In genomic region chr20:1225263-1225728, GRCh38 we compare ENCODE assay signal across 8 cellular contexts. TPM values are rescaled to one million over a fixed set of nuclear protein-coding genes. Genes with fewer than 3 reads are reported as not detected.
DNase-seq lines count a peak whose midpoint lies in the region; ATAC-seq and TF ChIP-seq lines count a peak whose summit lies in the region.

No MANE protein-coding gene starts in this region.

- TF ChIP-seq CTCF in CD8-positive, alpha-beta T cell (IDR thresholded peaks at IDR 0.05), result no peak
- no peak for TF ChIP-seq CTCF in KMS-11 (conservative IDR thresholded peaks at IDR 0.05; ENCODE audit: low read depth, low read length)
- no peak for TF ChIP-seq CTCF in colonic mucosa (IDR thresholded peaks at IDR 0.05)
- TF ChIP-seq CTCF in neural cell (IDR thresholded peaks at IDR 0.05; ENCODE audit: poor library complexity, severe bottlenecking), result no peak
- no peak for TF ChIP-seq CTCF in lower leg skin (IDR thresholded peaks at IDR 0.05)

- H3K9me3 ChIP-seq in CD8-positive, alpha-beta T cell (ENCODE audit: low read length), result no peaks in the 10 kb centered on the region
- H3K9me3 ChIP-seq in colonic mucosa (no peaks in the 10 kb centered on the region), neural cell (ENCODE audit: low read length) (no peaks in the 10 kb centered on the region)

- 2 to 5% methylated on average over 25 of the region's 26 CpGs for WGBS in lower leg skin, 2 donors

- intact Hi-C loops in CD8-positive, alpha-beta T cell (cut with DNase I, micrococcal nuclease), result loop anchor here (1.0 to 10.0 kb wide), 7 partner anchors 107 to 392 kb away; partner anchors contain the start of genes FKBP1A (in 2 of the 2), FAM110A (in 1 of the 2), NSFL1C (in 1 of the 2) and PSMF1 (in 1 of the 2)
- intact Hi-C loops in colonic mucosa (cut with DNase I), result no loop called here
- intact Hi-C loops in lower leg skin (cut with DNase I; ENCODE audit: low total_unique reads), result no loop called here

- H3K4me3 Mint-ChIP-seq in CD8-positive, alpha-beta T cell, result peak overlapping the region; percentile 74

- H3K79me2 ChIP-seq in KMS-11 (ENCODE audit: insufficient read depth, low read depth) (no peaks in the 10 kb centered on the region), neural cell (replicated peaks; ENCODE audit: insufficient read depth, low read length) (no peaks in the 10 kb centered on the region)

- peaks cover 9% of the 10 kb centered on the region for H3K4me1 ChIP-seq in CD8-positive, alpha-beta T cell (ENCODE audit: insufficient read depth, low read length)
- peaks cover 2% of the 10 kb centered on the region for H3K4me1 ChIP-seq in KMS-11 (ENCODE audit: low read depth, poor library complexity, severe bottlenecking)
- no peaks in the 10 kb centered on the region for H3K4me1 ChIP-seq in colonic mucosa

- DNase-seq in CD8-positive, alpha-beta T cell, result no peak
- DNase-seq in colonic mucosa (no peak), NCI-H774 (lab: John Stamatoyannopoulos, UW) (no peak), lower leg skin (ENCODE audit: low spot score in 2 of 2) (no peak)

- peaks cover 11% of the 10 kb centered on the region for H3K27me3 Mint-ChIP-seq in CD8-positive, alpha-beta T cell (ENCODE audit: low read depth)

- no peaks in the 10 kb centered on the region for H3K36me3 Mint-ChIP-seq in CD8-positive, alpha-beta T cell

- CTCF ChIA-PET in CD8-positive, alpha-beta T cell (lab: Charles Lee), result interaction anchor here (0.7 to 1.6 kb wide), 3 partner anchors 8 to 118 kb away, joined by 3 to 4 read pairs (median 3); no protein-coding TSS in a partner anchor

- peaks cover 18% of the 10 kb centered on the region for H3K4me1 Mint-ChIP-seq in CD8-positive, alpha-beta T cell (ENCODE audit: low read depth)

- POLR2A ChIA-PET in CD8-positive, alpha-beta T cell (lab: Charles Lee), result interaction anchor here (1.2 kb wide), 1 partner anchor 41 kb away, joined by 5 read pairs; the partner anchor contains the start of gene SNPH

- TF ChIP-seq EP300 in neural cell (conservative IDR thresholded peaks at IDR 0.05; ENCODE audit: poor library complexity, severe bottlenecking), result no peak

- ATAC-seq in CD8-positive, alpha-beta T cell, result no peak
- ATAC-seq in GM19023 (IDR thresholded peaks at IDR 0.05; ENCODE audit: unreplicated experiment) (no peak), HG03139 (IDR thresholded peaks at IDR 0.05; ENCODE audit: unreplicated experiment) (no peak)

- no peaks in the 10 kb centered on the region for H3K27me3 ChIP-seq in CD8-positive, alpha-beta T cell (ENCODE audit: insufficient read depth, low read length)
- H3K27me3 ChIP-seq in KMS-11 (ENCODE audit: insufficient read depth, low read depth), result no peaks in the 10 kb centered on the region
- H3K27me3 ChIP-seq in colonic mucosa, result peaks cover 20% of the 10 kb centered on the region
- peaks cover 31% of the 10 kb centered on the region for H3K27me3 ChIP-seq in neural cell (ENCODE audit: insufficient read depth, low read depth, low read length)

- H3K4me3 ChIP-seq in CD8-positive, alpha-beta T cell (ENCODE audit: low read depth, low read length), result no peak overlapping the region
- no peak overlapping the region for H3K4me3 ChIP-seq in KMS-11 (IDR thresholded peaks at IDR 0.05; ENCODE audit: insufficient read depth, low read depth, low read length)
- H3K4me3 ChIP-seq in colonic mucosa, result peak overlapping the region; percentile 25
- peak overlapping the region; percentile 80 for H3K4me3 ChIP-seq in neural cell (ENCODE audit: low read length)
- no peak overlapping the region for H3K4me3 ChIP-seq in lower leg skin (ENCODE audit: low read depth, poor library complexity, severe bottlenecking)

- H3K27ac Mint-ChIP-seq in CD8-positive, alpha-beta T cell, result no peak overlapping the region

- no peak overlapping the region for H3K27ac ChIP-seq in CD8-positive, alpha-beta T cell (ENCODE audit: low read depth, low read length)
- no peak overlapping the region for H3K27ac ChIP-seq in KMS-11
- no peak overlapping the region for H3K27ac ChIP-seq in colonic mucosa
- H3K27ac ChIP-seq in neural cell (ENCODE audit: low read length), result no peak overlapping the region

- peak overlapping the region; percentile 33; the same call in 1 of the 2 replicates for H2AFZ ChIP-seq in KMS-11 (ENCODE audit: low read depth)
- H2AFZ ChIP-seq in neural cell (ENCODE audit: low read depth, low read length), result peak overlapping the region; percentile 51

- no peaks in the 10 kb centered on the region for H3K9me2 ChIP-seq in neural cell (ENCODE audit: insufficient read depth, low read length)

- H4K20me1 ChIP-seq in KMS-11 (ENCODE audit: insufficient read depth) (no peaks in the 10 kb centered on the region), neural cell (ENCODE audit: insufficient read depth) (no peaks in the 10 kb centered on the region)

- peaks cover 3% of the 10 kb centered on the region for H3K9me3 Mint-ChIP-seq in CD8-positive, alpha-beta T cell

- H3K36me3 ChIP-seq in CD8-positive, alpha-beta T cell (ENCODE audit: insufficient read depth, low read length), result no peaks in the 10 kb centered on the region
- H3K36me3 ChIP-seq in KMS-11 (ENCODE audit: insufficient read depth), result no peaks in the 10 kb centered on the region
- no peaks in the 10 kb centered on the region for H3K36me3 ChIP-seq in colonic mucosa
- H3K36me3 ChIP-seq in neural cell (ENCODE audit: insufficient read depth, low read length), result no peaks in the 10 kb centered on the region

- H3K9ac ChIP-seq in KMS-11 (no peak overlapping the region), colonic mucosa (ENCODE audit: low read depth in 2 of 2, low read length in 2 of 2) (peak overlapping the region in 1 of 2 donors; percentile 43), neural cell (ENCODE audit: low read length) (peak overlapping the region; percentile 61)

- TF ChIP-seq POLR2A in lower leg skin (IDR thresholded peaks at IDR 0.05), result no peak

- H3K4me2 ChIP-seq in KMS-11 (0 out of 2 replicates have a peak overlapping the region, but pooled peaks have one; percentile 7), neural cell (ENCODE audit: low read length) (peak overlapping the region; percentile 59)

- no peaks in the 10 kb centered on the region for H3F3A ChIP-seq in neural cell (ENCODE audit: insufficient read depth, low read length, poor library complexity, severe bottlenecking)

- TF ChIP-seq RAD21 in neural cell (conservative IDR thresholded peaks at IDR 0.05), result no peak

TF ChIP-seq in neural cell, 6 proteins besides CTCF, POLR2A, EP300 and RAD21:
- TF ChIP-seq MXI1 (conservative IDR thresholded peaks at IDR 0.05; ENCODE audit: poor library complexity, severe bottlenecking), result no peak
- TF ChIP-seq SMC3 (conservative IDR thresholded peaks at IDR 0.05; ENCODE audit: poor library complexity), result no peak
- no peak for TF ChIP-seq EZH2 (IDR thresholded peaks at IDR 0.05; ENCODE audit: borderline replicate concordance, insufficient read depth, low read length, poor library complexity, severe bottlenecking)
- no peak for TF ChIP-seq POLR2AphosphoS5 (IDR thresholded peaks at IDR 0.05)
- TF ChIP-seq TAF1 (IDR thresholded peaks at IDR 0.05; ENCODE audit: low read depth), result no peak
- TF ChIP-seq REST (IDR thresholded peaks at IDR 0.05; ENCODE audit: borderline replicate concordance), result no peak

RNA-seq across cellular contexts. Expression of gene RAD21L1, which starts 0.5 kb away (rescaled TPM):
- not detected for total RNA-seq in CD8-positive, alpha-beta T cell
- total RNA-seq in colonic mucosa, result not detected
- not detected in 2 replicates for polyA plus RNA-seq in neural cell
- not detected in 2 replicates for polyA minus RNA-seq in neural cell
- under 1 TPM in 1 of 4 donors, not detected in 3; 0.38 TPM for total RNA-seq in lower leg skin

RNA-seq across cellular contexts. Expression of gene C20orf202, which starts 22.0 kb away (rescaled TPM):
- not detected for total RNA-seq in CD8-positive, alpha-beta T cell
- total RNA-seq in colonic mucosa, result under 1 TPM in 1 of 2 donors, not detected in 1; 0.19 TPM
- 0.62 and 0.84 TPM in 2 replicates for polyA plus RNA-seq in neural cell
- polyA minus RNA-seq in neural cell, result 0.97 and 1.0 TPM in 2 replicates
- 1 to 10 TPM in 1 of 4 donors, under 1 TPM in 2, not detected in 1; 0.49 to 1.4 (median 0.52) TPM for total RNA-seq in lower leg skin

RNA-seq across cellular contexts. Expression of gene TMEM74B, which starts 40.5 kb away (rescaled TPM):
- total RNA-seq in CD8-positive, alpha-beta T cell, result not detected
- total RNA-seq in colonic mucosa (1 to 10 TPM; 1.4 to 2.0 TPM), lower leg skin (10 to 100 TPM in 1 of 4 donors, 1 to 10 TPM in 3; 4.1 to 11.6 (median 7.3) TPM)
- polyA plus RNA-seq in neural cell, result 155 and 164 TPM in 2 replicates
- 26.3 and 26.5 TPM in 2 replicates for polyA minus RNA-seq in neural cell

RNA-seq across cellular contexts. Expression of gene SNPH, which starts 40.8 kb away (rescaled TPM):
- total RNA-seq in CD8-positive, alpha-beta T cell, result 10 to 100 TPM; 13.6 to 14.4 TPM
- total RNA-seq in colonic mucosa (1 to 10 TPM; 1.9 to 2.4 TPM), lower leg skin (1 to 10 TPM in 3 of 4 donors, under 1 TPM in 1; 0.25 to 2.8 (median 2.1) TPM)
- polyA plus RNA-seq in neural cell, result 25.6 and 29.4 TPM in 2 replicates
- 44.5 and 47.7 TPM in 2 replicates for polyA minus RNA-seq in neural cell

Comparison
In these comparisons a context has a peak if more than half of its experiments do, and no peak if none do; other contexts are left out.
1. H3K4me3 ChIP-seq: peak in colonic mucosa (single experiment) and neural cell (single experiment); none in CD8-positive, alpha-beta T cell (single experiment), KMS-11 (single experiment) and lower leg skin (single experiment).
2. intact Hi-C loops: an anchor here in CD8-positive, alpha-beta T cell (1.0 to 10.0 kb wide); none called in colonic mucosa and lower leg skin.